In genomic region chr5:64768358-64769312, GRCh38 we compare ENCODE assay signal across 1 cellular context.
TF ChIP-seq lines count a peak whose summit lies in the region.

TSS of gene CWC27 (plus strand) at chr5:64768930. CDS start at chr5:64769147, 217 bp downstream.
TSS of gene SREK1IP1 (minus strand) at chr5:64768691. CDS start at chr5:64768517, 174 bp downstream.

TF ChIP-seq in HepG2, 621 proteins besides CTCF, POLR2A, EP300 and RAD21 (continued from another document and continues in another):
- no peak for TF ChIP-seq CEBPZ (IDR thresholded peaks at IDR 0.05; ENCODE audit: low read length)
- no peak; the same call in 1 of the 2 replicates for TF ChIP-seq ZKSCAN8 (CRISPR knock-in tag; IDR thresholded peaks at IDR 0.05; ENCODE audit: borderline replicate concordance)
- no peak for TF ChIP-seq ATF5 (CRISPR knock-in tag; IDR thresholded peaks at IDR 0.05; ENCODE audit: low read depth)
- no peak for TF ChIP-seq ZNF766 (CRISPR knock-in tag; IDR thresholded peaks at IDR 0.05; ENCODE audit: borderline replicate concordance)
- TF ChIP-seq SNAPC5 (CRISPR knock-in tag; IDR thresholded peaks at IDR 0.05; ENCODE audit: borderline replicate concordance), result no peak
- no peak for TF ChIP-seq ZNF678 (CRISPR knock-in tag; IDR thresholded peaks at IDR 0.05)
- no peak for TF ChIP-seq ZNF382 (CRISPR knock-in tag; IDR thresholded peaks at IDR 0.05; ENCODE audit: borderline replicate concordance)
- no peak for TF ChIP-seq FUBP1 (CRISPR knock-in tag; IDR thresholded peaks at IDR 0.05; ENCODE audit: borderline replicate concordance)
- no peak for TF ChIP-seq ZNF30 (CRISPR knock-in tag; IDR thresholded peaks at IDR 0.05)
- no peak for TF ChIP-seq ELK4 (CRISPR knock-in tag; IDR thresholded peaks at IDR 0.05; ENCODE audit: borderline replicate concordance)
- peak; percentile 77; the same call in 1 of the 2 replicates for TF ChIP-seq NR2C2 (CRISPR knock-in tag; IDR thresholded peaks at IDR 0.05; ENCODE audit: borderline replicate concordance)
- no peak for TF ChIP-seq ZFAT (CRISPR knock-in tag; conservative IDR thresholded peaks at IDR 0.05)
- TF ChIP-seq ZNF839 (CRISPR knock-in tag; IDR thresholded peaks at IDR 0.05; ENCODE audit: borderline replicate concordance), result no peak
- no peak for TF ChIP-seq PCBP2 (optimal IDR thresholded peaks at IDR 0.05; ENCODE audit: low read depth, low read length, poor library complexity, severe bottlenecking)
- peak; percentile 69 for TF ChIP-seq PATZ1 (CRISPR knock-in tag; IDR thresholded peaks at IDR 0.05)
- TF ChIP-seq MNT (IDR thresholded peaks at IDR 0.05), result 0 out of 2 replicates have a peak, but pooled peaks have one; percentile 8
- no peak for TF ChIP-seq ZNF230 (CRISPR knock-in tag; IDR thresholded peaks at IDR 0.05)
- TF ChIP-seq HINFP (CRISPR knock-in tag; IDR thresholded peaks at IDR 0.05; ENCODE audit: low read depth), result 0 out of 2 replicates have a peak, but pooled peaks have one; percentile 57
- no peak for TF ChIP-seq ZNF7 (CRISPR knock-in tag; IDR thresholded peaks at IDR 0.05)
- peak; percentile 98 for TF ChIP-seq GATAD1 (CRISPR knock-in tag; IDR thresholded peaks at IDR 0.05)
- no peak for TF ChIP-seq ZFP36 (IDR thresholded peaks at IDR 0.05; ENCODE audit: borderline replicate concordance, low read depth, low read length, partially characterized antibody)
- TF ChIP-seq TCF12 (IDR thresholded peaks at IDR 0.05), result no peak
- TF ChIP-seq TCF12 (CRISPR knock-in tag; IDR thresholded peaks at IDR 0.05), result no peak
- TF ChIP-seq ELF1 (CRISPR knock-in tag; IDR thresholded peaks at IDR 0.05), result peak; percentile 58; the same call in 1 of the 2 replicates
- TF ChIP-seq NONO (IDR thresholded peaks at IDR 0.05), result no peak
- TF ChIP-seq NONO (CRISPR knock-in tag; conservative IDR thresholded peaks at IDR 0.05), result peak; percentile 84
- TF ChIP-seq SMC3 (IDR thresholded peaks at IDR 0.05; ENCODE audit: low read length), result no peak
- TF ChIP-seq MEIS2 (CRISPR knock-in tag; IDR thresholded peaks at IDR 0.05), result no peak
- TF ChIP-seq ZSCAN12 (CRISPR knock-in tag; IDR thresholded peaks at IDR 0.05), result no peak
- TF ChIP-seq GATAD2A (CRISPR knock-in tag; IDR thresholded peaks at IDR 0.05), result peak; percentile 86
- TF ChIP-seq PHF20 (CRISPR knock-in tag; IDR thresholded peaks at IDR 0.05), result peak; percentile 88
- no peak for TF ChIP-seq ZNF629 (CRISPR knock-in tag; conservative IDR thresholded peaks at IDR 0.05)
- peak; percentile 83 for TF ChIP-seq POLR2G (IDR thresholded peaks at IDR 0.05; ENCODE audit: low read depth, low read length)
- TF ChIP-seq NR1H2 (CRISPR knock-in tag; IDR thresholded peaks at IDR 0.05; ENCODE audit: borderline replicate concordance, low read depth), result no peak
- no peak for TF ChIP-seq MEF2D (CRISPR knock-in tag; IDR thresholded peaks at IDR 0.05)
- TF ChIP-seq SOX5 (CRISPR knock-in tag; IDR thresholded peaks at IDR 0.05; ENCODE audit: borderline replicate concordance), result 0 out of 2 replicates have a peak, but pooled peaks have one; percentile 23
- TF ChIP-seq ZNF546 (CRISPR knock-in tag; conservative IDR thresholded peaks at IDR 0.05), result no peak; the same call in 1 of the 2 replicates
- no peak for TF ChIP-seq CERS6 (CRISPR knock-in tag; IDR thresholded peaks at IDR 0.05)
- no peak for TF ChIP-seq ZNF354B (CRISPR knock-in tag; IDR thresholded peaks at IDR 0.05)
- no peak for TF ChIP-seq TRIM24 (CRISPR knock-in tag; IDR thresholded peaks at IDR 0.05)
- peak; percentile 97 for TF ChIP-seq HNRNPLL (IDR thresholded peaks at IDR 0.05; ENCODE audit: low read depth, low read length, poor library complexity, severe bottlenecking)
- TF ChIP-seq PTBP1 (IDR thresholded peaks at IDR 0.05; ENCODE audit: low read depth, low read length, poor library complexity, severe bottlenecking), result no peak
- TF ChIP-seq GTF2F1 (IDR thresholded peaks at IDR 0.05; ENCODE audit: low read length), result no peak; the same call in 1 of the 2 replicates
- TF ChIP-seq THAP9 (CRISPR knock-in tag; IDR thresholded peaks at IDR 0.05; ENCODE audit: borderline replicate concordance), result peak; percentile 75; the same call in 1 of the 2 replicates
- TF ChIP-seq ZNF703 (CRISPR knock-in tag; IDR thresholded peaks at IDR 0.05; ENCODE audit: borderline replicate concordance), result no peak
- TF ChIP-seq DNMT1 (CRISPR knock-in tag; IDR thresholded peaks at IDR 0.05), result no peak
- no peak; the same call in 1 of the 2 replicates for TF ChIP-seq DNMT3B (CRISPR knock-in tag; conservative IDR thresholded peaks at IDR 0.05)
- 0 out of 2 replicates have a peak, but pooled peaks have one; percentile 43 for TF ChIP-seq ZNF780A (CRISPR knock-in tag; IDR thresholded peaks at IDR 0.05)
- TF ChIP-seq CEBPB (IDR thresholded peaks at IDR 0.05; ENCODE audit: borderline replicate concordance, low read depth, low read length), result no peak
- TF ChIP-seq ETV5 (CRISPR knock-in tag; IDR thresholded peaks at IDR 0.05; ENCODE audit: borderline replicate concordance), result peak; percentile 53; the same call in 1 of the 2 replicates
- no peak for TF ChIP-seq ZNF83 (CRISPR knock-in tag; IDR thresholded peaks at IDR 0.05; ENCODE audit: borderline replicate concordance)
- no peak for TF ChIP-seq ARNT (IDR thresholded peaks at IDR 0.05)
- TF ChIP-seq ZNF484 (CRISPR knock-in tag; IDR thresholded peaks at IDR 0.05; ENCODE audit: borderline replicate concordance, low read depth), result no peak
- TF ChIP-seq ZZZ3 (CRISPR knock-in tag; IDR thresholded peaks at IDR 0.05; ENCODE audit: borderline replicate concordance), result peak; percentile 92; the same call in 1 of the 2 replicates
